28 cellular contexts compared by ENCODE assay signal in the genomic region with DNA sequence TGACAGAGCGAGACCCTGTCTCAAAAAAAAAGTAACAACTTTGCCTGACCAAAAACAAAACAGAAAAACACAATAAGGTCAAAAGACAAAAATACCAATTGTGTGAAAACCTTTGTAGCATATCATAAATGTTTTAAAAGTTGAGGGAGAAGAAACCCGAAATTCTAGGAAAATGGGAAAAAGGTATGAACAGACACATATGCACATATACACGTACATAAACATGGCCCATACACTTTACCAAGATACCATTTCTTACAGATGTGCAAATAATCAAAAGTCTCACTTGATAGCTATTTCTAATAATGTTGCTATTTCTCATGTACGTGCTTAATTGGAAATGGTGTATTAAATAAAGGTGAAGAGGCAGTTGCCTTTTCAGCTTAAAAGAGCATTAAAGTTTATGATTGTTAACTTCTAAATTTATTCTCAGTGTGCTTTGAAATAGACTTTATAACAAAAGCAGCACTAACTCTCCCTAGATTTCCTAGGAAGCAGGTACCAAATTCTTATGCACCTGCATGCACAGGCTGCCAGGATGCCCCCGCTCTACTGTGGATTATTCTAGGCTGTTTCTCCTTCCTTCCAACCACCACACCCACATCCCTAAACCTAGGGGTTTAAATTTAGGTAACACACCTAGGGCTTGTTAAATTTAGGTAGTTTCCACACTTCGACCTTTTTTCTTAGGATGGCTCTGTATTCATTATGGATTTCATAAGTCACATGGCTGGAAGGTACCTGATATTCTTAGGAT.
"Had no signal": no experiment of that assay in that cellular context is flagged by ENCODE, and none has a peak within 500 bp of the region (broad histone marks: within the 10 kb centered on the region; RNA-seq: fewer than 3 reads in every experiment).

No MANE protein-coding gene starts in this region.

- H3K4me3 ChIP-seq: ascending aorta, body of pancreas, SJCRH30 had no signal

- DNase-seq: activated CD4-positive, alpha-beta T cell treated with anti-CD3 and anti-CD28 coated beads for 4 hours; activated CD8-positive, alpha-beta memory T cell treated with anti-CD3 and anti-CD28 coated beads, Interleukin-2, amount 50 U/mL, for 4 hours; activated CD8-positive, alpha-beta T cell treated with anti-CD3 and anti-CD28 coated beads for 36 hours; activated naive CD4-positive, alpha-beta T cell treated with anti-CD3 and anti-CD28 coated beads, Interleukin-2, amount 50 U/mL, for 16 hours; activated T-cell treated with anti-CD3 and anti-CD28 coated beads, Interleukin-2, amount 50 U/mL, for 72 hours; amniotic stem cell; body of pancreas; central memory CD4-positive, alpha-beta T cell; KBM-7; NCI-H1092; NCI-H1417; NCI-H1930; NCI-H2171; NCI-H2227 treated with DMSO at 0.1 percent for 48 hours; NCI-H446 treated with DMSO at 0.1 percent for 48 hours; NCI-H524 treated with DMSO at 0.1 percent for 48 hours; NCI-H774; OCI-M1; Right ventricle myocardium superior; SJCRH30; SK-N-SH; T-helper 1 cell had no signal

- H3K27ac Mint-ChIP-seq: activated T-cell treated with anti-CD3 and anti-CD28 coated beads, Interleukin-2, amount 50 U/mL, for 72 hours; activated T-helper 2 cell treated with anti-CD3 and anti-CD28 coated beads, Interferon-gamma antibody, Interleukin-2, Interleukin-4, amounts not matched to agents 10 μg/mL and 5 μg/mL and 100 μg/mL, durations not matched to agents 14 hours and 24 hours and 36 hours had no signal

- H3K9me3 ChIP-seq: ascending aorta, body of pancreas, SJCRH30, SK-N-SH had no signal

- H3K4me2 ChIP-seq: SK-N-SH had no signal

- ATAC-seq: activated CD4-positive, CD25-positive, alpha-beta regulatory T cell treated with anti-CD3 and anti-CD28 coated beads, Interleukin-2, amount 50 U/mL, for 24 hours; activated CD8-positive, alpha-beta T cell treated with anti-CD3 and anti-CD28 coated beads for 36 hours; body of pancreas; Panc1 had no signal

- H3K27me3 ChIP-seq: ascending aorta, body of pancreas, SJCRH30 had no signal

- FAIRE-seq: bronchial epithelial cell had no signal

- H3K9ac ChIP-seq: SK-N-SH had no signal

- H3K9me3 Mint-ChIP-seq: activated T-helper 2 cell treated with anti-CD3 and anti-CD28 coated beads, Interferon-gamma antibody, Interleukin-2, Interleukin-4, amounts not matched to agents 10 μg/mL and 5 μg/mL and 100 μg/mL, durations not matched to agents 14 hours and 24 hours and 36 hours had no signal

- H3K27ac ChIP-seq: body of pancreas, RWPE1, SJCRH30 had no signal

- H3K36me3 ChIP-seq: ascending aorta, SJCRH30 had no signal

- H3K27me3 Mint-ChIP-seq: activated CD8-positive, alpha-beta T cell treated with anti-CD3 and anti-CD28 coated beads for 36 hours had no signal
